In genomic region chr17:78710607-78711006, GRCh38 we compare ENCODE assay signal across 19 cellular contexts.
DNase-seq lines count a peak whose midpoint lies in the region; ATAC-seq and TF ChIP-seq lines count a peak whose summit lies in the region.
"Had no signal": no experiment of that assay in that cellular context is flagged by ENCODE, and none has a peak within 500 bp of the region (broad histone marks: within the 10 kb centered on the region; RNA-seq: fewer than 3 reads in every experiment).

No MANE protein-coding gene starts in this region.

- H3K27ac Mint-ChIP-seq in T-helper 1 cell treated with Interleukin-12 subunit alpha and Interleukin-12 subunit beta and Interleukin-4 antibody, amounts not matched to agents 30 μg/mL and 1 μg/mL, for 36 hours: peak overlapping the region; percentile 79
- peak overlapping the region; percentile 64 for H3K27ac Mint-ChIP-seq in activated CD8-positive, alpha-beta T cell treated with anti-CD3 and anti-CD28 coated beads, Interleukin-2, amount 10 ng/mL, durations not matched to agents 7 days and 5 days
- H3K27ac Mint-ChIP-seq in naive thymus-derived CD4-positive, alpha-beta T cell: peak overlapping the region; percentile 58 to 95 (median 89)

- peaks cover 32% of the 10 kb centered on the region for H3K36me3 Mint-ChIP-seq in T-helper 1 cell treated with Interleukin-12 subunit alpha and Interleukin-12 subunit beta and Interleukin-4 antibody, amounts not matched to agents 30 μg/mL and 1 μg/mL, for 36 hours (ENCODE audit: low read depth)
- H3K36me3 Mint-ChIP-seq in activated CD8-positive, alpha-beta T cell treated with anti-CD3 and anti-CD28 coated beads, Interleukin-2, amount 10 ng/mL, durations not matched to agents 7 days and 5 days (ENCODE audit: low read depth): peaks cover 37% of the 10 kb centered on the region
- H3K36me3 Mint-ChIP-seq in naive thymus-derived CD4-positive, alpha-beta T cell: peaks cover 0 to 27% (median 15%) of the 10 kb centered on the region in 5 donors

- in situ Hi-C loops in GM13977 (cut with MboI; ENCODE audit: low pct_unique_long_range_greater_than_20kb, low sequenced_read_pairs, unreplicated experiment): no loop called here

- H3K27ac ChIP-seq in naive thymus-derived CD4-positive, alpha-beta T cell (ENCODE audit: low read depth, low read length): peak overlapping the region; percentile 56
- no peak overlapping the region for H3K27ac ChIP-seq in testis
- H3K27ac ChIP-seq: 22Rv1, pancreas, RWPE1, VCaP had no signal

- H3K4me1 ChIP-seq in naive thymus-derived CD4-positive, alpha-beta T cell (ENCODE audit: control insufficient read depth in 2 of 2, insufficient read depth in 2 of 2, low read length in 2 of 2): peaks cover 54 to 56% of the 10 kb centered on the region in 2 donors
- peaks cover 4% of the 10 kb centered on the region for H3K4me1 ChIP-seq in testis

- no peak for TF ChIP-seq CTCF in GM12864 (IDR thresholded peaks at IDR 0.05; ENCODE audit: low read depth, low read length, missing control alignments)
- no peak for TF ChIP-seq CTCF in GM13977 (IDR thresholded peaks at IDR 0.05; ENCODE audit: extremely low read depth, insufficient read depth, missing control alignments)
- no peak for TF ChIP-seq CTCF in testis (IDR thresholded peaks at IDR 0.05)

- H3K4me1 Mint-ChIP-seq in T-helper 1 cell treated with Interleukin-12 subunit alpha and Interleukin-12 subunit beta and Interleukin-4 antibody, amounts not matched to agents 30 μg/mL and 1 μg/mL, for 36 hours (ENCODE audit: low read depth): peaks cover 56% of the 10 kb centered on the region
- H3K4me1 Mint-ChIP-seq in activated CD8-positive, alpha-beta T cell treated with anti-CD3 and anti-CD28 coated beads, Interleukin-2, amount 10 ng/mL, durations not matched to agents 7 days and 5 days (ENCODE audit: low read depth): peaks cover 62% of the 10 kb centered on the region
- peaks cover 46 to 85% (median 73%) of the 10 kb centered on the region in 7 donors for H3K4me1 Mint-ChIP-seq in naive thymus-derived CD4-positive, alpha-beta T cell

- CTCF ChIA-PET in activated CD8-positive, alpha-beta T cell treated with anti-CD3 and anti-CD28 coated beads, Interleukin-2, amount 10 ng/mL, durations not matched to agents 7 days and 5 days (lab: Charles Lee): interaction anchor here (0.8 to 4.3 kb wide), 8 partner anchors 11 to 214 kb away, joined by 3 to 31 read pairs (median 5); no protein-coding TSS in a partner anchor
- CTCF ChIA-PET in naive thymus-derived CD4-positive, alpha-beta T cell (lab: Charles Lee): interaction anchor here (0.5 to 1.5 kb wide), 4 partner anchors 17 to 70 kb away, joined by 3 to 4 read pairs (median 4); no protein-coding TSS in a partner anchor

- DNase-seq in T-helper 1 cell: no peak
- DNase-seq in GM12864 (ENCODE audit: low read depth): no peak
- DNase-seq in activated CD8-positive, alpha-beta T cell treated with anti-CD3 and anti-CD28 coated beads, Interleukin-2, amount 10 ng/mL, durations not matched to agents 7 days and 5 days: no peak
- no peak for DNase-seq in naive thymus-derived CD4-positive, alpha-beta T cell
- no peak for DNase-seq in GM13977 (ENCODE audit: low spot score)
- no peak for DNase-seq in testis
- DNase-seq in NK-92 treated with Interleukin-12 subunit alpha and Interleukin-12 subunit beta, amount 100 ng/mL, for 24 hours (lab: John Stamatoyannopoulos, UW): no peak
- DNase-seq: C1 segment of cervical spinal cord, DMS79 treated with DMSO at 0.1 percent for 48 hours, dorsolateral prefrontal cortex, left ventricle myocardium superior, NCI-H146, pancreas had no signal

- POLR2A ChIA-PET in activated CD8-positive, alpha-beta T cell treated with anti-CD3 and anti-CD28 coated beads, Interleukin-2, amount 10 ng/mL, durations not matched to agents 7 days and 5 days (lab: Charles Lee): interaction anchor here (0.6 to 2.2 kb wide), 3 partner anchors 15 to 466 kb away, joined by 4 to 11 read pairs (median 6); no protein-coding TSS in a partner anchor
- POLR2A ChIA-PET in naive thymus-derived CD4-positive, alpha-beta T cell (lab: Charles Lee): interaction anchor here (0.9 to 3.2 kb wide), 6 partner anchors 16 to 70 kb away, joined by 3 to 10 read pairs (median 4); no protein-coding TSS in a partner anchor

- H3K9me3 Mint-ChIP-seq in T-helper 1 cell treated with Interleukin-12 subunit alpha and Interleukin-12 subunit beta and Interleukin-4 antibody, amounts not matched to agents 30 μg/mL and 1 μg/mL, for 36 hours: no peaks in the 10 kb centered on the region
- no peaks in the 10 kb centered on the region for H3K9me3 Mint-ChIP-seq in activated CD8-positive, alpha-beta T cell treated with anti-CD3 and anti-CD28 coated beads, Interleukin-2, amount 10 ng/mL, durations not matched to agents 7 days and 5 days (ENCODE audit: insufficient read depth)
- H3K9me3 Mint-ChIP-seq in naive thymus-derived CD4-positive, alpha-beta T cell: no peaks in the 10 kb centered on the region

- no peak for ATAC-seq in activated CD8-positive, alpha-beta T cell treated with anti-CD3 and anti-CD28 coated beads, Interleukin-2, amount 10 ng/mL, durations not matched to agents 7 days and 5 days
- no peak for ATAC-seq in naive thymus-derived CD4-positive, alpha-beta T cell
- ATAC-seq: HCT116, left ventricle myocardium superior, pancreas had no signal

- peaks cover 0 to 36% (median 13%) of the 10 kb centered on the region in 3 experiments for H3K36me3 ChIP-seq in naive thymus-derived CD4-positive, alpha-beta T cell (ENCODE audit: control insufficient read depth in 2 of 3, insufficient read depth in 3 of 3, low read length in 3 of 3)
- no peaks in the 10 kb centered on the region for H3K36me3 ChIP-seq in testis (ENCODE audit: low read depth, missing control alignments)
- H3K36me3 ChIP-seq: pancreas had no signal

- 99 to 100% methylated on average over 2 to 4 of the region's 4 CpGs for WGBS in testis, 2 donors

- H3K9me3 ChIP-seq in naive thymus-derived CD4-positive, alpha-beta T cell (ENCODE audit: control insufficient read depth in 2 of 3, low read length in 3 of 3): no peaks in the 10 kb centered on the region
- no peaks in the 10 kb centered on the region for H3K9me3 ChIP-seq in testis
- H3K9me3 ChIP-seq: esophagus muscularis mucosa, pancreas had no signal

- no peaks in the 10 kb centered on the region for H3K27me3 ChIP-seq in naive thymus-derived CD4-positive, alpha-beta T cell (ENCODE audit: control insufficient read depth in 2 of 2, insufficient read depth in 2 of 2, low read length in 2 of 2)
- no peaks in the 10 kb centered on the region for H3K27me3 ChIP-seq in testis
- H3K27me3 ChIP-seq: dorsolateral prefrontal cortex, esophagus muscularis mucosa, pancreas had no signal

- H3K27me3 Mint-ChIP-seq in T-helper 1 cell treated with Interleukin-12 subunit alpha and Interleukin-12 subunit beta and Interleukin-4 antibody, amounts not matched to agents 30 μg/mL and 1 μg/mL, for 36 hours (ENCODE audit: low read depth): no peaks in the 10 kb centered on the region
- no peaks in the 10 kb centered on the region for H3K27me3 Mint-ChIP-seq in activated CD8-positive, alpha-beta T cell treated with anti-CD3 and anti-CD28 coated beads, Interleukin-2, amount 10 ng/mL, durations not matched to agents 7 days and 5 days (ENCODE audit: low read depth)
- no peaks in the 10 kb centered on the region for H3K27me3 Mint-ChIP-seq in naive thymus-derived CD4-positive, alpha-beta T cell

- no peak for TF ChIP-seq POLR2A in testis (IDR thresholded peaks at IDR 0.05)

- H3K4me3 Mint-ChIP-seq in T-helper 1 cell treated with Interleukin-12 subunit alpha and Interleukin-12 subunit beta and Interleukin-4 antibody, amounts not matched to agents 30 μg/mL and 1 μg/mL, for 36 hours: peak overlapping the region; percentile 4
- H3K4me3 Mint-ChIP-seq in activated CD8-positive, alpha-beta T cell treated with anti-CD3 and anti-CD28 coated beads, Interleukin-2, amount 10 ng/mL, durations not matched to agents 7 days and 5 days: no peak overlapping the region
- H3K4me3 Mint-ChIP-seq in naive thymus-derived CD4-positive, alpha-beta T cell: peak overlapping the region in 8 of 10 donors; percentile 0 to 80 (median 46)

- intact Hi-C loops in naive thymus-derived CD4-positive, alpha-beta T cell (cut with micrococcal nuclease): no loop called here
- intact Hi-C loops in testis (cut with DNase I; ENCODE audit: low total_unique reads): no loop called here

- peak overlapping the region; percentile 41; the same call in 1 of the 2 replicates for H3K4me3 ChIP-seq in GM12864 (ENCODE audit: low read depth, low read length)
- no peak overlapping the region for H3K4me3 ChIP-seq in naive thymus-derived CD4-positive, alpha-beta T cell (ENCODE audit: low read length)
- H3K4me3 ChIP-seq in testis: no peak overlapping the region
- H3K4me3 ChIP-seq: esophagus muscularis mucosa, pancreas had no signal
